Comparison of ENCODE assay signal across 8 cellular contexts in the genomic region with DNA sequence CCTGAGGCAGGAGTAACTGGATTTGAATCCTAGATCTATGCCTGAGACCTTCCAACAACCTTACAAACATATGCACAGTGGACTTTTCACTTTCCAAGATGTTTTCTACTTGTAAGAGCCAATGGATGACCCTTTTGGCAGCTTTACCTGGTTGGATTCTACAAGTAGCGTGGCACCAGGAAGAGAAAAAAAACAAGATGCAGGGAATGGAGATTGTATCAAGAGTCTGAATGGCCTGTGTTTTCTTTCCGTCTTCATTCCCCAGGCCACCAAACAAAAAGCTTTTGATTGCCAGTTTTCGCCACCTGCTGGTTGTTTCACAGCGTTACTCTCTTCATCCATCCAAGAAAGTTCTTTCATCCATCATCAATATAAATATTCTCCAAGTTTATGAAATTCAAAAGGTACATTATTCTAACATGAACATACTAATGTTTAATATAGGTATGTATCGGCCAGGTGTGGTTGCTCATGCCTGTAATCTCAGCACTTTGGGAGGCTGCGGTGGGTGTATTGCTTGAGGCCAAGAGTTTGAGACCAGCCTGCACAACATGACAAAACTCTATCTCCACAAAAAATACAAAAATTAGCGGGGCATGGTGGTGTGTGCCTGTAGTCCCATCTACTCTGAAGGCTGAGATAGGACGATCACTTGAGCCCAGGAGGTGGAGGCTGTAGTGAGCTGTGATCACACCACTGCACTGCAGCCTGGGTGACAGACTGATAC. TPM values are rescaled to one million over a fixed set of nuclear protein-coding genes. Genes with fewer than 3 reads are reported as not detected.
A peak's percentile ranks its signal among the peaks of the same experiment; 100 is the strongest.
DNase-seq lines count a peak whose midpoint lies in the region; ATAC-seq, FAIRE-seq and TF ChIP-seq lines count a peak whose summit lies in the region.

No MANE protein-coding gene starts in this region.

- peak; percentile 81 for FAIRE-seq in H1 (lab: Jason Lieb, UNC)

- H3K36me3 ChIP-seq in H1 (ENCODE audit: control insufficient read depth in 2 of 4, insufficient read depth in 4 of 4, low read length in 3 of 4) (no peaks in the 10 kb centered on the region), tibial artery (no peaks in the 10 kb centered on the region)

- H2BK15ac ChIP-seq in H1 (ENCODE audit: low read length) = no peak overlapping the region

- peaks cover 19% of the 10 kb centered on the region for H3K36me3 Mint-ChIP-seq in CD4-positive, alpha-beta T cell (ENCODE audit: low read depth)
- H3K36me3 Mint-ChIP-seq in activated CD4-positive, alpha-beta T cell treated with anti-CD3 and anti-CD28 coated beads, Interleukin-2, amount 10 ng/mL, durations not matched to agents 24 days and 14 days (ENCODE audit: low read depth) = peaks cover 13% of the 10 kb centered on the region

- H2AK5ac ChIP-seq in H1 (ENCODE audit: low read depth, low read length) = no peak overlapping the region

- H3K56ac ChIP-seq in H1 (replicated peaks; ENCODE audit: insufficient read length, low read depth, low read length) = no peak overlapping the region

- CTCF ChIA-PET in CD4-positive, alpha-beta T cell (lab: Charles Lee) = interaction anchor here (0.6 to 2.6 kb wide), 20 partner anchors 9 to 640 kb away, joined by 3 to 36 read pairs (median 4); no protein-coding TSS in a partner anchor
- CTCF ChIA-PET in H1 (lab: Charles Lee; ENCODE audit: partially characterized antibody) = interaction anchor here (0.6 to 8.9 kb wide), 53 partner anchors 8 to 964 kb away, joined by 3 to 96 read pairs (median 4); no protein-coding TSS in a partner anchor

- H3K23ac ChIP-seq in H1 (ENCODE audit: insufficient read length) = no peak overlapping the region

- H3K79me2 ChIP-seq in H1 (ENCODE audit: control insufficient read depth in 1 of 2, insufficient read depth in 2 of 2, low read length in 2 of 2) = no peaks in the 10 kb centered on the region

- no peak overlapping the region for H3K27ac ChIP-seq in CD4-positive, alpha-beta T cell (ENCODE audit: low read depth, low read length)
- H3K27ac ChIP-seq in H1 (ENCODE audit: low read depth, low read length) (no peak overlapping the region), tibial artery (peak overlapping the region; percentile 53 to 83)

- H3K4me1 Mint-ChIP-seq in CD4-positive, alpha-beta T cell (ENCODE audit: low read depth) = peaks cover 27% of the 10 kb centered on the region
- H3K4me1 Mint-ChIP-seq in activated CD4-positive, alpha-beta T cell treated with anti-CD3 and anti-CD28 coated beads, Interleukin-2, amount 10 ng/mL, durations not matched to agents 24 days and 14 days = peaks cover 21% of the 10 kb centered on the region

- H3K79me1 ChIP-seq in H1 (ENCODE audit: low read depth, low read length) = no peaks in the 10 kb centered on the region

- DNase-seq in CD4-positive, alpha-beta T cell = peak; percentile 32 to 58 (median 45)
- DNase-seq in HCEC 1CT (peak; percentile 71), NCI-H510A (lab: John Stamatoyannopoulos, UW) (peak; percentile 61), H1 (ENCODE audit: low read depth in 1 of 2, low spot score in 2 of 2) (no peak), middle frontal gyrus (ENCODE audit: extremely low spot score, low spot score) (peak; percentile 79), tibial artery (peak in 1 of 2 donors; percentile 42)
- peak; percentile 88 for DNase-seq in activated CD4-positive, alpha-beta T cell treated with anti-CD3 and anti-CD28 coated beads, Interleukin-2, amount 10 ng/mL, durations not matched to agents 24 days and 14 days

- no peak overlapping the region for H4K91ac ChIP-seq in H1 (replicated peaks; ENCODE audit: insufficient read length, low read length)

- TF ChIP-seq CTCF in CD4-positive, alpha-beta T cell (IDR thresholded peaks at IDR 0.05) = peak; percentile 72
- TF ChIP-seq CTCF in H1 (IDR thresholded peaks at IDR 0.05; ENCODE audit: control extremely low read depth in 1 of 3, insufficient read depth in 1 of 3, low read depth in 1 of 3, low read length in 3 of 3) (peak in 2 of 3 experiments; percentile 61 to 70; a peak in 2 of 4 replicates), tibial artery (IDR thresholded peaks at IDR 0.05) (peak; percentile 74 to 87)

- no peaks in the 10 kb centered on the region for H3K9me3 Mint-ChIP-seq in CD4-positive, alpha-beta T cell
- no peaks in the 10 kb centered on the region for H3K9me3 Mint-ChIP-seq in activated CD4-positive, alpha-beta T cell treated with anti-CD3 and anti-CD28 coated beads, Interleukin-2, amount 10 ng/mL, durations not matched to agents 24 days and 14 days

- H3K27me3 ChIP-seq in CD4-positive, alpha-beta T cell (ENCODE audit: control insufficient read depth, insufficient read depth, low read length) = no peaks in the 10 kb centered on the region
- H3K27me3 ChIP-seq in H1 (replicated peaks in 1 of 4; ENCODE audit: control insufficient read depth in 3 of 4, extremely low read depth in 1 of 4, insufficient read depth in 3 of 4, low read length in 3 of 4) = peaks cover 0 to 29% (median 17%) of the 10 kb centered on the region in 4 experiments; a peak in 5 of 7 replicates
- H3K27me3 ChIP-seq in tibial artery = no peaks in the 10 kb centered on the region

- H3K14ac ChIP-seq in H1 (ENCODE audit: insufficient read length) = no peak overlapping the region

- WGBS in H1 (ENCODE audit: extremely low coverage in 1 of 2, insufficient coverage in 1 of 2, insufficient read length in 1 of 2, insufficient replicate concordance in 2 of 2, low coverage in 1 of 2, low lambda C conversion rate in 2 of 2, missing lambda C conversion rate in 1 of 2), 2 experiments = 39% methylated on average over 8 of the region's 8 CpGs; no CpG with 5 or more reads in 1 of the 2 experiments

- no peaks in the 10 kb centered on the region for H3K27me3 Mint-ChIP-seq in CD4-positive, alpha-beta T cell
- no peaks in the 10 kb centered on the region for H3K27me3 Mint-ChIP-seq in activated CD4-positive, alpha-beta T cell treated with anti-CD3 and anti-CD28 coated beads, Interleukin-2, amount 10 ng/mL, durations not matched to agents 24 days and 14 days

- H2BK5ac ChIP-seq in H1 (ENCODE audit: low read depth, low read length) = no peak overlapping the region

- H2BK12ac ChIP-seq in H1 (ENCODE audit: low read depth, low read length) = no peak overlapping the region

- peaks cover 9% of the 10 kb centered on the region; the same call in 1 of the 2 replicates for H3K23me2 ChIP-seq in H1 (ENCODE audit: low read depth, low read length)

- H4K5ac ChIP-seq in H1 (ENCODE audit: insufficient read length, low read depth, low read length) = no peak overlapping the region

- H3K9ac ChIP-seq in H1 (replicated peaks in 1 of 4; ENCODE audit: extremely low read depth in 1 of 4, low read depth in 3 of 4, low read length in 3 of 4) = peak overlapping the region in 1 of 4 experiments; percentile 43; a peak in 1 of 7 replicates

- H2AFZ ChIP-seq in H1 (ENCODE audit: low read length) = peak overlapping the region; percentile 87; the same call in 1 of the 2 replicates

- POLR2A ChIA-PET in CD4-positive, alpha-beta T cell (lab: Charles Lee) = interaction anchor here (0.6 to 3.8 kb wide), 5 partner anchors 168 to 305 kb away, joined by 3 to 23 read pairs (median 3); no protein-coding TSS in a partner anchor
- POLR2A ChIA-PET in H1 (lab: Charles Lee; ENCODE audit: partially characterized antibody) = interaction anchor here (1.0 kb wide), 1 partner anchor 301 kb away, joined by 3 read pairs; no protein-coding TSS in a partner anchor

- peaks cover 4 to 10% (median 8%) of the 10 kb centered on the region in 4 experiments; a peak in 4 of 7 replicates for H3K4me1 ChIP-seq in H1 (replicated peaks in 1 of 4; ENCODE audit: control insufficient read depth in 3 of 4, insufficient read depth in 4 of 4, low read length in 3 of 4)
- peaks cover 0 to 23% (median 16%) of the 10 kb centered on the region in 4 donors for H3K4me1 ChIP-seq in tibial artery

- H3K4me2 ChIP-seq in H1 (ENCODE audit: insufficient read depth in 1 of 2, low read depth in 2 of 2, low read length in 2 of 2) = no peak overlapping the region

- H3K4me3 ChIP-seq in H1 (ENCODE audit: extremely low read depth in 1 of 4, insufficient read depth in 2 of 4, low read depth in 3 of 4, low read length in 4 of 4) (no peak overlapping the region), tibial artery (no peak overlapping the region)

- no peak overlapping the region for H3K18ac ChIP-seq in H1 (ENCODE audit: extremely low read depth, low read length)

- TF ChIP-seq RAD21 in H1 (IDR thresholded peaks at IDR 0.05 in 1 of 2, conservative IDR thresholded peaks at IDR 0.05 in 1 of 2; ENCODE audit: low read depth in 2 of 2, low read length in 2 of 2) = peak; percentile 73 to 75

- no peak for TF ChIP-seq EP300 in H1 (IDR thresholded peaks at IDR 0.05; ENCODE audit: borderline replicate concordance in 1 of 2, low read depth in 2 of 2, low read length in 2 of 2)

- TF ChIP-seq POLR2A in H1 (IDR thresholded peaks at IDR 0.05; ENCODE audit: control extremely low read depth in 1 of 2, low read depth in 2 of 2, low read length in 2 of 2) = no peak

- H3K4ac ChIP-seq in H1 (replicated peaks; ENCODE audit: insufficient read length, low read depth, low read length) = no peak overlapping the region

- no peak overlapping the region for H2BK120ac ChIP-seq in H1 (replicated peaks; ENCODE audit: low read depth, low read length)

- H3K4me3 Mint-ChIP-seq in CD4-positive, alpha-beta T cell = peak overlapping the region; percentile 56
- H3K4me3 Mint-ChIP-seq in activated CD4-positive, alpha-beta T cell treated with anti-CD3 and anti-CD28 coated beads, Interleukin-2, amount 10 ng/mL, durations not matched to agents 24 days and 14 days = no peak overlapping the region

- peak overlapping the region; percentile 45 for H3K27ac Mint-ChIP-seq in CD4-positive, alpha-beta T cell
- no peak overlapping the region for H3K27ac Mint-ChIP-seq in activated CD4-positive, alpha-beta T cell treated with anti-CD3 and anti-CD28 coated beads, Interleukin-2, amount 10 ng/mL, durations not matched to agents 24 days and 14 days

- H2BK20ac ChIP-seq in H1 (ENCODE audit: low read length) = no peak overlapping the region

- H3K9me3 ChIP-seq in CD4-positive, alpha-beta T cell (ENCODE audit: control insufficient read depth, low read length) = no peaks in the 10 kb centered on the region
- H3K9me3 ChIP-seq in H1 (ENCODE audit: insufficient read depth in 2 of 2, low read depth in 1 of 2, low read length in 1 of 2) (no peaks in the 10 kb centered on the region), tibial artery (no peaks in the 10 kb centered on the region)

- H4K20me1 ChIP-seq in H1 (replicated peaks in 1 of 2; ENCODE audit: control insufficient read depth in 1 of 2, insufficient read depth in 2 of 2, low read length in 2 of 2) = no peaks in the 10 kb centered on the region

- ATAC-seq in CD4-positive, alpha-beta T cell (ENCODE audit: poor library complexity) = no peak
- ATAC-seq in GM21367 (IDR thresholded peaks at IDR 0.05; ENCODE audit: unreplicated experiment) = no peak

- H4K8ac ChIP-seq in H1 (ENCODE audit: extremely low read depth, insufficient read depth, low read length) = no peak overlapping the region

- intact Hi-C loops in CD4-positive, alpha-beta T cell (cut with DNase I, micrococcal nuclease) = loop anchor here (1.0 to 10.0 kb wide), 4 partner anchors 114 to 608 kb away; a partner anchor contains a TSS
- intact Hi-C loops in activated CD4-positive, alpha-beta T cell treated with anti-CD3 and anti-CD28 coated beads, Interleukin-2, amount 10 ng/mL, durations not matched to agents 24 days and 14 days (cut with micrococcal nuclease) = loop anchor here (1.0 to 5.0 kb wide), 5 partner anchors 116 to 606 kb away; a partner anchor contains a TSS
- intact Hi-C loops in tibial artery (cut with DNase I; ENCODE audit: low total_unique reads) = loop anchor here (5.0 kb wide), 2 partner anchors 191 to 306 kb away; no protein-coding TSS in a partner anchor

RNA-seq across cellular contexts. Expression of a gene that starts 3.5 kb away (rescaled TPM):
- 10 to 100 TPM; 40.1 to 40.3 TPM for total RNA-seq in CD4-positive, alpha-beta T cell
- total RNA-seq in activated CD4-positive, alpha-beta T cell treated with anti-CD3 and anti-CD28 coated beads, Interleukin-2, amount 10 ng/mL, durations not matched to agents 24 days and 14 days = 80.5 and 81.3 TPM in 2 replicates
- 4.3 and 4.5 TPM in 2 replicates for total RNA-seq in H1 (2021; fragmentation: NEBNext Ultra II Directional; extraction: Animal tissue kit (Norgen Biotek cat#: 25700))
- 0.59 and 0.75 TPM in 2 replicates for polyA plus RNA-seq in H1 (2011; rRNA removed)
- polyA plus RNA-seq in H1 (2011; cell fraction: cytosol; rRNA removed) = 0.81 TPM
- polyA plus RNA-seq in H1 (2011; cell fraction: nucleus; rRNA removed) = 1.2 TPM
- polyA plus RNA-seq in H1 (2012, experiment 1 of 2) = 1.1 to 2.8 TPM (median 1.3 TPM) in 4 replicates
- polyA plus RNA-seq in H1 (2012, experiment 2 of 2) = 0.35 TPM
- 1.1 TPM for polyA plus RNA-seq in H1 (2013, experiment 1 of 2)
- polyA plus RNA-seq in H1 (2013, experiment 2 of 2) = 1.0 TPM
- 2.0 and 2.7 TPM in 2 replicates for polyA minus RNA-seq in H1 (2011; rRNA and poly(A)+ RNA removed)
- polyA minus RNA-seq in H1 (2011; cell fraction: cytosol; rRNA and poly(A)+ RNA removed) = 1.5 TPM
- polyA minus RNA-seq in H1 (2011; cell fraction: nucleus; rRNA and poly(A)+ RNA removed) = 5.0 TPM

RNA-seq across cellular contexts. Expression of a gene that starts 43.9 kb away (rescaled TPM):
- 10 to 100 TPM; 21.1 to 23.5 TPM for total RNA-seq in CD4-positive, alpha-beta T cell
- 83.9 and 86.9 TPM in 2 replicates for total RNA-seq in activated CD4-positive, alpha-beta T cell treated with anti-CD3 and anti-CD28 coated beads, Interleukin-2, amount 10 ng/mL, durations not matched to agents 24 days and 14 days
- 43.5 and 50.5 TPM in 2 replicates for total RNA-seq in H1 (2021; fragmentation: NEBNext Ultra II Directional; extraction: Animal tissue kit (Norgen Biotek cat#: 25700))
- polyA plus RNA-seq in H1 (2011; rRNA removed) = 10.7 and 12.4 TPM in 2 replicates
- polyA plus RNA-seq in H1 (2011; cell fraction: cytosol; rRNA removed) = 18.5 TPM
- polyA plus RNA-seq in H1 (2011; cell fraction: nucleus; rRNA removed) = 25.8 TPM
- polyA plus RNA-seq in H1 (2012, experiment 1 of 2) = 24.3 to 28.3 TPM (median 25.5 TPM) in 4 replicates
- polyA plus RNA-seq in H1 (2012, experiment 2 of 2) = 13.3 TPM
- polyA plus RNA-seq in H1 (2013, experiment 1 of 2) = 25.2 TPM
- polyA plus RNA-seq in H1 (2013, experiment 2 of 2) = 30.3 TPM
- 25.7 and 31.5 TPM in 2 replicates for polyA minus RNA-seq in H1 (2011; rRNA and poly(A)+ RNA removed)
- polyA minus RNA-seq in H1 (2011; cell fraction: cytosol; rRNA and poly(A)+ RNA removed) = 24.7 TPM
- 38.8 TPM for polyA minus RNA-seq in H1 (2011; cell fraction: nucleus; rRNA and poly(A)+ RNA removed)

Comparison
In these comparisons a context has a peak if more than half of its experiments do, and no peak if none do; other contexts are left out.
1. DNase-seq: peak in CD4-positive, alpha-beta T cell (10 of 10), HCEC 1CT (single experiment), NCI-H510A (single experiment), activated CD4-positive, alpha-beta T cell treated with anti-CD3 and anti-CD28 coated beads, Interleukin-2, amount 10 ng/mL, durations not matched to agents 24 days and 14 days (single experiment) and middle frontal gyrus (single experiment); none in H1 (0 of 2).
2. H3K27ac ChIP-seq: peak in tibial artery (2 of 2); none in CD4-positive, alpha-beta T cell (single experiment) and H1 (single experiment).
3. Peak in every context shown above with its lines, with median percentiles within 50 percentile points of each other: CTCF ChIP-seq.